ENCODE assay signal across 25 cellular contexts in the genomic region with DNA sequence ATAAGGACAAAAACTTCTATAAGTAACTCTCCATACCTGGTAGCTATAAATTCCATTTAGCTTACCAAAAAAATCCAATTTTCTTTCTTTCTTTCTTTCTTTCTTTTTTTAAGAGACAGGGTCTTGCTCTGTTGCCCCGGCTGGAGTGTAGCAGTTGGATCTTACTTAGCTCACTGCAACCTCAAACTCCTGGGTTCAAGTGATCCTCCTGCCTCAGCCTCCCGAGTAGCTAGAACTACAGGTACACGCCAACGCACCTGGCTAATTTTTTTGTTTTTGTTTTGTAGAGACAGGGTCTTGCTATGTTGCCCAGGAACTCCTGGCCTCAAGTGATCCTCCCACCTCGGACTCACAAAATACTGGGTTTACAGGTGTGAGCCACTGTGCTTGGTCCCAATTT.
"Had no signal": no experiment of that assay in that cellular context is flagged by ENCODE, and none has a peak within 500 bp of the region (broad histone marks: within the 10 kb centered on the region; RNA-seq: fewer than 3 reads in every experiment).

No MANE protein-coding gene starts in this region.

- ATAC-seq: heart right ventricle, left cardiac atrium, left lung, mucosa of descending colon had no signal

- H3K4me3 Mint-ChIP-seq: mesothelial cell of epicardium; naive B cell; nephron progenitor cell; stimulated activated naive B cell treated with anti-CD40 and anti-IgM and Interleukin-4, amounts not matched to agents 10 μg/mL and 1 μg/mL and 100 μg/mL, for 72 hours; stimulated activated naive CD8-positive, alpha-beta T cell treated with anti-CD3 and anti-CD28 coated beads, Interleukin-15, Interleukin-2, amounts not matched to agents 100 ng/mL and 50 ng/mL, for 24 hours had no signal

- H3K4me1 Mint-ChIP-seq: nephron progenitor cell had no signal

- H3K27ac Mint-ChIP-seq: mesothelial cell of epicardium; nephron progenitor cell; stimulated activated naive B cell treated with anti-CD40 and anti-IgM and Interleukin-4, amounts not matched to agents 10 μg/mL and 1 μg/mL and 100 μg/mL, for 72 hours had no signal

- DNase-seq: dermis blood vessel endothelial cell; effector memory CD4-positive, alpha-beta T cell; erythroblast; esophagus squamous epithelium; foreskin melanocyte; glutamatergic neuron; heart right ventricle; hippocampal formation; left cardiac atrium; left lung; mesenchymal stem cell; mucosa of descending colon; naive B cell; nephron progenitor cell; nucleus accumbens; spleen; stimulated activated CD4-positive, alpha-beta T cell treated with anti-CD3 and anti-CD28 coated beads, Interleukin-4, amount 100 ng/mL, for 4 hours; stimulated activated naive B cell treated with anti-CD40 and anti-IgM and Interleukin-4, amounts not matched to agents 10 μg/mL and 1 μg/mL and 100 μg/mL, for 72 hours; upper lobe of left lung had no signal

- H3K9me3 ChIP-seq: esophagus squamous epithelium, heart right ventricle, left lung, mucosa of descending colon, prostate gland, right atrium auricular region, spleen, thoracic aorta, tibial nerve, upper lobe of left lung had no signal

- H3K27me3 Mint-ChIP-seq: naive B cell; stimulated activated naive B cell treated with anti-CD40 and anti-IgM and Interleukin-4, amounts not matched to agents 10 μg/mL and 1 μg/mL and 100 μg/mL, for 72 hours; stimulated activated naive CD8-positive, alpha-beta T cell treated with anti-CD3 and anti-CD28 coated beads, Interleukin-15, Interleukin-2, amounts not matched to agents 100 ng/mL and 50 ng/mL, for 24 hours had no signal

- H3K9me3 Mint-ChIP-seq: mesothelial cell of epicardium; naive B cell; nephron progenitor cell; stimulated activated naive B cell treated with anti-CD40 and anti-IgM and Interleukin-4, amounts not matched to agents 10 μg/mL and 1 μg/mL and 100 μg/mL, for 72 hours; stimulated activated naive CD8-positive, alpha-beta T cell treated with anti-CD3 and anti-CD28 coated beads, Interleukin-15, Interleukin-2, amounts not matched to agents 100 ng/mL and 50 ng/mL, for 24 hours had no signal
